Comparison of ENCODE assay signal across 7 cellular contexts in the genomic region with DNA sequence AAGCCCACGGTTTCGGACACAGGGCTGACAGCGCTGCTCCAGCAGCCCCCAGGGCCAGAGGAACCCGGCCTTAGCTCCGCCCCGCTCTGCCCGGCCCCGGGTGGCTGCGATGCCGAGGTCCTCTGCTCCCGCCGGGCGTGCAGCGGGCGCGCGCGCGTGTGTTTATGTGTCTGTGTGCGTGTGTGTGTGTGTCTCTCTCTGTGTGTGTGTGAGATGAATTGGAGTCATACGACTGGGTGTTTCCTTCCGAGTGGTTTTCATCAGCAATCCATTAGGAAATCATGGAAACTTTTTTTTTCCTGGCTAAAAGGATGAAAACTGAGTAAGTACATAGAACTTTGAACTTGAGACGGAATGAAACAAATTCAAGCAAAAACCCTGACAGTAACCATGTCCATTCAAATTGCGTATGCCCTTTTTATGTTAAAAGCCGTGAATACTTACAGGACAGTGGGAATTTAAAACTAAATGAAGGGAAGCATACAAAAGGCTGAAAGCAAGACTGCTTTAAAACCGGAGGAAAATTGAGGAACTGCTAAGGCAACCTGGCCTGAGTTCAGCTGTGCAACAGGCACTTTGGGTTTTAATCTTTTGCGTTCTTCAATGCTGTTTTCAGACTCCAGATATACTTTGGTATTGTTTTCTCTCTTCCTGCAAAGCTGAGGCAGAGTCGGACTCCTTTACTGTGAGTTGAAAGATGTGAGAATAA. TPM values are rescaled to one million over a fixed set of nuclear protein-coding genes. Genes with fewer than 3 reads are reported as not detected.
DNase-seq lines count a peak whose midpoint lies in the region; ATAC-seq and TF ChIP-seq lines count a peak whose summit lies in the region.

A gene (plus strand): TSS at position 121 of the 709 bp plus-strand sequence. CDS start 911 bp downstream, outside the sequence.

- no peak within 1 kb of the TSS for H3K27ac Mint-ChIP-seq in activated CD8-positive, alpha-beta T cell treated with anti-CD3 and anti-CD28 coated beads, Interleukin-2, amount 10 ng/mL, durations not matched to agents 7 days and 5 days

- BruUV-seq in HCT116 (replicated peaks; lab: Mats Ljungman, UMichigan), result no TSS peak

- H3K4me1 ChIP-seq in HCT116 (ENCODE audit: control insufficient read depth in 1 of 2, insufficient read depth in 2 of 2, low read length in 2 of 2), result peaks cover 0 to 15% of the 10 kb centered on the region in 2 experiments; a peak in 1 of 4 replicates

- no peaks in the 10 kb centered on the region for H3K27me3 ChIP-seq in HCT116 (ENCODE audit: insufficient read depth, low read length)

- H4K20me1 ChIP-seq in HCT116 (ENCODE audit: insufficient read depth), result no peaks in the 10 kb centered on the region

- peak within 1 kb of the TSS; percentile 87 for H3K4me2 ChIP-seq in HCT116 (ENCODE audit: low read length)

- intact Hi-C loops in HCT116 (cut with micrococcal nuclease), result loop anchor here (2.0 to 10.0 kb wide), 3 partner anchors 346 to 1006 kb away; no protein-coding TSS in a partner anchor

- H3K4me3 ChIP-seq in GM12865 (ENCODE audit: low read depth, low read length) (peak within 1 kb of the TSS; percentile 44), HCT116 (replicated peaks in 1 of 2; ENCODE audit: low read depth in 1 of 2, low read length in 2 of 2) (peak within 1 kb of the TSS; percentile 45 to 60), epithelial cell of esophagus (ENCODE audit: low read length) (peak within 1 kb of the TSS; percentile 27)

- POLR2A ChIA-PET in HCT116 (lab: Charles Lee), result no interaction called here
- POLR2A ChIA-PET in activated CD8-positive, alpha-beta T cell treated with anti-CD3 and anti-CD28 coated beads, Interleukin-2, amount 10 ng/mL, durations not matched to agents 7 days and 5 days (lab: Charles Lee), result interaction anchor here (1.3 kb wide), 1 partner anchor 38 kb away, joined by 4 read pairs; a partner anchor contains a TSS

- H2AFZ ChIP-seq in HCT116 (ENCODE audit: low read depth, low read length, poor library complexity, severe bottlenecking), result peak within 1 kb of the TSS; percentile 93

- ATAC-seq in HCT116, result peak; percentile 86
- ATAC-seq in activated CD8-positive, alpha-beta T cell treated with anti-CD3 and anti-CD28 coated beads, Interleukin-2, amount 10 ng/mL, durations not matched to agents 7 days and 5 days, result peak; percentile 75

- no peaks in the 10 kb centered on the region for H3K9me2 ChIP-seq in HCT116 (ENCODE audit: insufficient read depth)

- H3K27me3 Mint-ChIP-seq in activated CD8-positive, alpha-beta T cell treated with anti-CD3 and anti-CD28 coated beads, Interleukin-2, amount 10 ng/mL, durations not matched to agents 7 days and 5 days (ENCODE audit: low read depth), result peaks cover 48% of the 10 kb centered on the region

- H3K36me3 Mint-ChIP-seq in activated CD8-positive, alpha-beta T cell treated with anti-CD3 and anti-CD28 coated beads, Interleukin-2, amount 10 ng/mL, durations not matched to agents 7 days and 5 days (ENCODE audit: low read depth), result no peaks in the 10 kb centered on the region

- H3K27ac ChIP-seq in HCT116 (ENCODE audit: low read depth, low read length), result no peak within 1 kb of the TSS

- TF ChIP-seq CTCF in GM12865 (IDR thresholded peaks at IDR 0.05; ENCODE audit: insufficient read depth, low read depth, low read length, missing control alignments) (no peak), HCT116 (IDR thresholded peaks at IDR 0.05 in 2 of 3, conservative IDR thresholded peaks at IDR 0.05 in 1 of 3; ENCODE audit: borderline replicate concordance in 1 of 3, insufficient read depth in 1 of 3, low read depth in 2 of 3, low read length in 2 of 3) (no peak), epithelial cell of esophagus (IDR thresholded peaks at IDR 0.05; ENCODE audit: insufficient read depth, low read depth, low read length, missing control alignments) (no peak)

- no peaks in the 10 kb centered on the region for H3K36me3 ChIP-seq in HCT116 (ENCODE audit: control insufficient read depth in 1 of 2, insufficient read depth in 2 of 2, low read length in 2 of 2)

- H3K79me2 ChIP-seq in HCT116 (ENCODE audit: insufficient read depth, low read length), result no peaks in the 10 kb centered on the region

- H3K4me3 Mint-ChIP-seq in activated CD8-positive, alpha-beta T cell treated with anti-CD3 and anti-CD28 coated beads, Interleukin-2, amount 10 ng/mL, durations not matched to agents 7 days and 5 days, result peak within 1 kb of the TSS; percentile 69

- peak within 1 kb of the TSS; percentile 5; the same call in 1 of the 2 replicates for H3K9ac ChIP-seq in HCT116 (ENCODE audit: low read length)

- DNase-seq in GM12865 (ENCODE audit: low read depth) (peak; percentile 30), HCT116 (ENCODE audit: low read depth, low spot score) (no peak), NCI-H1092 (lab: John Stamatoyannopoulos, UW) (peak; percentile 16), epithelial cell of esophagus (ENCODE audit: low read depth) (peak; percentile 61), mesenteric fat pad (ENCODE audit: low spot score) (peak; percentile 91)
- peak; percentile 42 for DNase-seq in activated CD8-positive, alpha-beta T cell treated with anti-CD3 and anti-CD28 coated beads, Interleukin-2, amount 10 ng/mL, durations not matched to agents 7 days and 5 days
- DNase-seq in stimulated activated naive CD4-positive, alpha-beta T cell treated with Interleukin-2 at 50 U/mL for 16 hours (lab: John Stamatoyannopoulos, UW), result peak; percentile 25

- H3K4me1 Mint-ChIP-seq in activated CD8-positive, alpha-beta T cell treated with anti-CD3 and anti-CD28 coated beads, Interleukin-2, amount 10 ng/mL, durations not matched to agents 7 days and 5 days (ENCODE audit: low read depth), result peaks cover 16% of the 10 kb centered on the region

- no peaks in the 10 kb centered on the region for H3K9me3 ChIP-seq in HCT116 (ENCODE audit: control insufficient read depth in 1 of 2, insufficient read depth in 1 of 2, low read depth in 1 of 2, low read length in 2 of 2)

- no peak for TF ChIP-seq POLR2A in HCT116 (IDR thresholded peaks at IDR 0.05; ENCODE audit: borderline replicate concordance, extremely low read depth, insufficient read depth, insufficient read length)

- CTCF ChIA-PET in HCT116 (lab: Charles Lee), result interaction anchor here (0.6 to 2.9 kb wide), 7 partner anchors 7 to 1006 kb away, joined by 3 to 23 read pairs (median 4); no protein-coding TSS in a partner anchor
- CTCF ChIA-PET in activated CD8-positive, alpha-beta T cell treated with anti-CD3 and anti-CD28 coated beads, Interleukin-2, amount 10 ng/mL, durations not matched to agents 7 days and 5 days (lab: Charles Lee), result interaction anchor here (0.5 to 5.4 kb wide), 16 partner anchors 8 to 567 kb away, joined by 3 to 46 read pairs (median 4); no protein-coding TSS in a partner anchor

- TF ChIP-seq RAD21 in HCT116 (IDR thresholded peaks at IDR 0.05; ENCODE audit: low read depth), result no peak

- H3K9me3 Mint-ChIP-seq in activated CD8-positive, alpha-beta T cell treated with anti-CD3 and anti-CD28 coated beads, Interleukin-2, amount 10 ng/mL, durations not matched to agents 7 days and 5 days (ENCODE audit: insufficient read depth), result no peaks in the 10 kb centered on the region

- RAD21 ChIA-PET in HCT116 (lab: Charles Lee; ENCODE audit: low non-redundant PET in 1 of 2, low total read pairs in 2 of 2, uncharacterized antibody in 2 of 2, unreplicated experiment in 2 of 2), result interaction anchor here (0.7 to 1.7 kb wide), 4 partner anchors 9 to 119 kb away, joined by 3 to 6 read pairs (median 4); no protein-coding TSS in a partner anchor

TF ChIP-seq in HCT116, 20 proteins besides CTCF, POLR2A, EP300 and RAD21:
- TF ChIP-seq CBX3 (IDR thresholded peaks at IDR 0.05; ENCODE audit: low read depth), result peak; percentile 51; the same call in 1 of the 2 replicates
- TF ChIP-seq, protein P1, sequence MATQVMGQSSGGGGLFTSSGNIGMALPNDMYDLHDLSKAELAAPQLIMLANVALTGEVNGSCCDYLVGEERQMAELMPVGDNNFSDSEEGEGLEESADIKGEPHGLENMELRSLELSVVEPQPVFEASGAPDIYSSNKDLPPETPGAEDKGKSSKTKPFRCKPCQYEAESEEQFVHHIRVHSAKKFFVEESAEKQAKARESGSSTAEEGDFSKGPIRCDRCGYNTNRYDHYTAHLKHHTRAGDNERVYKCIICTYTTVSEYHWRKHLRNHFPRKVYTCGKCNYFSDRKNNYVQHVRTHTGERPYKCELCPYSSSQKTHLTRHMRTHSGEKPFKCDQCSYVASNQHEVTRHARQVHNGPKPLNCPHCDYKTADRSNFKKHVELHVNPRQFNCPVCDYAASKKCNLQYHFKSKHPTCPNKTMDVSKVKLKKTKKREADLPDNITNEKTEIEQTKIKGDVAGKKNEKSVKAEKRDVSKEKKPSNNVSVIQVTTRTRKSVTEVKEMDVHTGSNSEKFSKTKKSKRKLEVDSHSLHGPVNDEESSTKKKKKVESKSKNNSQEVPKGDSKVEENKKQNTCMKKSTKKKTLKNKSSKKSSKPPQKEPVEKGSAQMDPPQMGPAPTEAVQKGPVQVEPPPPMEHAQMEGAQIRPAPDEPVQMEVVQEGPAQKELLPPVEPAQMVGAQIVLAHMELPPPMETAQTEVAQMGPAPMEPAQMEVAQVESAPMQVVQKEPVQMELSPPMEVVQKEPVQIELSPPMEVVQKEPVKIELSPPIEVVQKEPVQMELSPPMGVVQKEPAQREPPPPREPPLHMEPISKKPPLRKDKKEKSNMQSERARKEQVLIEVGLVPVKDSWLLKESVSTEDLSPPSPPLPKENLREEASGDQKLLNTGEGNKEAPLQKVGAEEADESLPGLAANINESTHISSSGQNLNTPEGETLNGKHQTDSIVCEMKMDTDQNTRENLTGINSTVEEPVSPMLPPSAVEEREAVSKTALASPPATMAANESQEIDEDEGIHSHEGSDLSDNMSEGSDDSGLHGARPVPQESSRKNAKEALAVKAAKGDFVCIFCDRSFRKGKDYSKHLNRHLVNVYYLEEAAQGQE (IDR thresholded peaks at IDR 0.05; ENCODE audit: low read depth), result no peak
- TF ChIP-seq, protein P2, sequence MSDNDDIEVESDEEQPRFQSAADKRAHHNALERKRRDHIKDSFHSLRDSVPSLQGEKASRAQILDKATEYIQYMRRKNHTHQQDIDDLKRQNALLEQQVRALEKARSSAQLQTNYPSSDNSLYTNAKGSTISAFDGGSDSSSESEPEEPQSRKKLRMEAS (IDR thresholded peaks at IDR 0.05), result peak; percentile 52; the same call in 1 of the 2 replicates
TF ChIP-seq in HCT116: peak in this region for 2.

RNA-seq across cellular contexts. Expression of the gene that starts here (rescaled TPM):
- total RNA-seq in HCT116 (2021; ENCODE audit: unreplicated experiment), result 1.2 TPM
- polyA plus RNA-seq in HCT116 (2012), result 0.30 and 0.42 TPM in 2 replicates
- not detected for total RNA-seq in activated CD8-positive, alpha-beta T cell treated with anti-CD3 and anti-CD28 coated beads, Interleukin-2, amount 10 ng/mL, durations not matched to agents 7 days and 5 days
- 44.4 TPM for total RNA-seq in mesenteric fat pad

Comparison
In these comparisons a context has a peak if more than half of its experiments do, and no peak if none do; other contexts are left out.
1. RNA of the gene that starts here (total RNA-seq): 44.4 TPM in mesenteric fat pad (single experiment); 1.2 TPM in HCT116 (single experiment) and not detected in activated CD8-positive, alpha-beta T cell treated with anti-CD3 and anti-CD28 coated beads, Interleukin-2, amount 10 ng/mL, durations not matched to agents 7 days and 5 days; every median in the first group is over 10 times any median in the second.
2. Peak in DNase-seq and ATAC-seq in activated CD8-positive, alpha-beta T cell treated with anti-CD3 and anti-CD28 coated beads, Interleukin-2, amount 10 ng/mL, durations not matched to agents 7 days and 5 days; RNA of the gene not detected or under 1 TPM.
3. Peak in every context shown above with its lines, with median percentiles within 50 percentile points of each other: H3K4me3 ChIP-seq.